In genomic region chr10:94420516-94420915, GRCh38 we compare ENCODE assay signal across 22 cellular contexts. TPM values are rescaled to one million over a fixed set of nuclear protein-coding genes. Genes with fewer than 3 reads are reported as not detected.
DNase-seq lines count a peak whose midpoint lies in the region; ATAC-seq, FAIRE-seq and TF ChIP-seq lines count a peak whose summit lies in the region.
"Had no signal": no experiment of that assay in that cellular context is flagged by ENCODE, and none has a peak within 500 bp of the region (broad histone marks: within the 10 kb centered on the region; RNA-seq: fewer than 3 reads in every experiment).

No MANE protein-coding gene starts in this region.

- H3K27ac ChIP-seq in SK-N-SH (ENCODE audit: low read depth in 2 of 2, low read length in 1 of 2) (no peak overlapping the region), IMR-90 (ENCODE audit: insufficient read depth, low read length) (no peak overlapping the region), H1 (ENCODE audit: low read depth, low read length) (no peak overlapping the region)
- H3K27ac ChIP-seq: 22Rv1; BLaER1 treated with 17β-estradiol and CSF1 and Interleukin-3, amounts not matched to agents 10 nM and 100 nM had no signal

- TF ChIP-seq RAD21 in SK-N-SH (IDR thresholded peaks at IDR 0.05; ENCODE audit: low read length) (no peak), IMR-90 (IDR thresholded peaks at IDR 0.05; ENCODE audit: low read length) (no peak), H1 (IDR thresholded peaks at IDR 0.05 in 1 of 2, conservative IDR thresholded peaks at IDR 0.05 in 1 of 2; ENCODE audit: low read depth in 2 of 2, low read length in 2 of 2) (no peak)

- H2AK9ac ChIP-seq in IMR-90 (replicated peaks; ENCODE audit: low read depth, low read length, poor library complexity) = no peak overlapping the region

- POLR2A ChIA-PET in SK-N-SH (lab: Yijun Ruan, JAX) (no interaction called here), IMR-90 (lab: Charles Lee; ENCODE audit: unreplicated experiment) (no interaction called here), H1 (lab: Charles Lee; ENCODE audit: partially characterized antibody) (no interaction called here)

- no peak overlapping the region for H3K56ac ChIP-seq in IMR-90 (ENCODE audit: extremely low read depth, insufficient read depth, low read length)
- no peak overlapping the region for H3K56ac ChIP-seq in H1 (replicated peaks; ENCODE audit: insufficient read length, low read depth, low read length)

- H3K79me1 ChIP-seq in IMR-90 (ENCODE audit: low read depth in 1 of 2, low read length in 2 of 2) (peaks cover 13 to 32% of the 10 kb centered on the region in 2 experiments), H1 (ENCODE audit: low read depth, low read length) (no peaks in the 10 kb centered on the region)

- no peak for TF ChIP-seq EP300 in SK-N-SH (IDR thresholded peaks at IDR 0.05; ENCODE audit: borderline replicate concordance in 1 of 2, low read depth in 1 of 2, low read length in 1 of 2)
- TF ChIP-seq EP300 in H1 (IDR thresholded peaks at IDR 0.05; ENCODE audit: borderline replicate concordance in 1 of 2, low read depth in 2 of 2, low read length in 2 of 2) = no peak

- H2BK120ac ChIP-seq in IMR-90 (ENCODE audit: low read depth, low read length) (no peak overlapping the region), H1 (replicated peaks; ENCODE audit: low read depth, low read length) (no peak overlapping the region)

- TF ChIP-seq CTCF in SK-N-SH (IDR thresholded peaks at IDR 0.05) (no peak), IMR-90 (conservative IDR thresholded peaks at IDR 0.05; ENCODE audit: low read depth, low read length) (no peak), H1 (IDR thresholded peaks at IDR 0.05; ENCODE audit: control extremely low read depth in 1 of 3, insufficient read depth in 1 of 3, low read depth in 1 of 3, low read length in 3 of 3) (no peak)

- H2BK12ac ChIP-seq in H1 (ENCODE audit: low read depth, low read length) = no peak overlapping the region

- 91% methylated on average over 5 of the region's 5 CpGs for WGBS in SK-N-SH (ENCODE audit: low lambda C conversion rate)
- no CpG with 5 or more reads among the region's 5 CpGs for WGBS in IMR-90 (ENCODE audit: extremely low coverage in 2 of 2, insufficient read length in 1 of 2), 2 experiments
- WGBS in H1 (ENCODE audit: extremely low coverage in 1 of 2, insufficient coverage in 1 of 2, insufficient read length in 1 of 2, insufficient replicate concordance in 2 of 2, low coverage in 1 of 2, low lambda C conversion rate in 2 of 2, missing lambda C conversion rate in 1 of 2), 2 experiments = 90% methylated on average over 5 of the region's 5 CpGs; no CpG with 5 or more reads in 1 of the 2 experiments

- BruUV-seq in IMR-90 (replicated peaks; lab: Mats Ljungman, UMichigan) = no TSS peak

- no peaks in the 10 kb centered on the region for H3K23me2 ChIP-seq in H1 (ENCODE audit: low read depth, low read length)

- H2AFZ ChIP-seq in SK-N-SH (ENCODE audit: low read depth) = no peak overlapping the region
- H2AFZ ChIP-seq in IMR-90 (replicated peaks; ENCODE audit: low read length, poor library complexity) = no peak overlapping the region
- H2AFZ ChIP-seq in H1 (ENCODE audit: low read length) = no peak overlapping the region

- H3K9me1 ChIP-seq in IMR-90 (ENCODE audit: insufficient read depth, low read length) = no peaks in the 10 kb centered on the region

- intact Hi-C loops in IMR-90 (cut with micrococcal nuclease) = no loop called here

- no peaks in the 10 kb centered on the region for H3K9me2 ChIP-seq in SK-N-SH

- H3K4me3 ChIP-seq in SK-N-SH (ENCODE audit: low read depth in 2 of 2, low read length in 1 of 2) = no peak overlapping the region
- H3K4me3 ChIP-seq in IMR-90 (ENCODE audit: insufficient read depth, low read depth, low read length) = no peak overlapping the region
- H3K4me3 ChIP-seq in H1 (ENCODE audit: extremely low read depth in 1 of 4, insufficient read depth in 2 of 4, low read depth in 3 of 4, low read length in 4 of 4) = no peak overlapping the region
- H3K4me3 ChIP-seq: BLaER1 treated with 17β-estradiol and CSF1 and Interleukin-3, amounts not matched to agents 10 nM and 100 nM; GM12878 had no signal

- no peaks in the 10 kb centered on the region for H3K9me3 ChIP-seq in SK-N-SH
- H3K9me3 ChIP-seq in IMR-90 (ENCODE audit: control insufficient read depth, insufficient read depth, low read length) = no peaks in the 10 kb centered on the region
- H3K9me3 ChIP-seq in H1 (ENCODE audit: insufficient read depth in 2 of 2, low read depth in 1 of 2, low read length in 1 of 2) = 0 out of 4 replicates have a peak, but pooled peaks cover 3 to 7% of the 10 kb centered on the region in 2 experiments
- H3K9me3 ChIP-seq: BE2C had no signal

- H3K27me3 ChIP-seq in SK-N-SH (ENCODE audit: insufficient read depth) = no peaks in the 10 kb centered on the region
- H3K27me3 ChIP-seq in IMR-90 (ENCODE audit: control insufficient read depth, insufficient read depth, low read length) = no peaks in the 10 kb centered on the region
- no peaks in the 10 kb centered on the region for H3K27me3 ChIP-seq in H1 (replicated peaks in 1 of 4; ENCODE audit: control insufficient read depth in 3 of 4, extremely low read depth in 1 of 4, insufficient read depth in 3 of 4, low read length in 3 of 4)
- H3K27me3 ChIP-seq: BE2C; BLaER1 treated with 17β-estradiol and CSF1 and Interleukin-3, amounts not matched to agents 10 nM and 100 nM had no signal

- no peak overlapping the region for H4K91ac ChIP-seq in IMR-90 (ENCODE audit: insufficient read depth, low read depth, low read length)
- no peak overlapping the region for H4K91ac ChIP-seq in H1 (replicated peaks; ENCODE audit: insufficient read length, low read length)

- H2BK5ac ChIP-seq in IMR-90 (ENCODE audit: low read depth, low read length, poor library complexity, severe bottlenecking) = no peak overlapping the region
- no peak overlapping the region for H2BK5ac ChIP-seq in H1 (ENCODE audit: low read depth, low read length)

- no peak overlapping the region for H3K9ac ChIP-seq in SK-N-SH
- H3K9ac ChIP-seq in IMR-90 (ENCODE audit: low read depth, low read length) = no peak overlapping the region
- H3K9ac ChIP-seq in H1 (replicated peaks in 1 of 4; ENCODE audit: extremely low read depth in 1 of 4, low read depth in 3 of 4, low read length in 3 of 4) = no peak overlapping the region
- H3K9ac ChIP-seq: BLaER1 treated with 17β-estradiol and CSF1 and Interleukin-3, amounts not matched to agents 10 nM and 100 nM had no signal

- H3F3A ChIP-seq in SK-N-SH (replicated peaks; ENCODE audit: insufficient read depth) = peaks cover 2% of the 10 kb centered on the region

- dilution Hi-C loops in IMR-90 (cut with HindIII; ENCODE audit: low sequenced_read_pairs, unreplicated experiment) = no loop called here

- no peak overlapping the region for H4K5ac ChIP-seq in IMR-90 (ENCODE audit: low read depth, low read length)
- no peak overlapping the region for H4K5ac ChIP-seq in H1 (ENCODE audit: insufficient read length, low read depth, low read length)

- no peak for FAIRE-seq in H1 (lab: Jason Lieb, UNC)
- FAIRE-seq: A204.1, GM12878 had no signal

- H2BK15ac ChIP-seq in IMR-90 (ENCODE audit: low read depth, low read length) (no peak overlapping the region), H1 (ENCODE audit: low read length) (no peak overlapping the region)

- no peak overlapping the region for H2AK5ac ChIP-seq in IMR-90 (ENCODE audit: low read depth, low read length)
- H2AK5ac ChIP-seq in H1 (ENCODE audit: low read depth, low read length) = no peak overlapping the region

- H3K4me1 ChIP-seq in SK-N-SH (ENCODE audit: control insufficient read depth in 1 of 2, insufficient read depth in 2 of 2, low read depth in 1 of 2, low read length in 1 of 2) (no peaks in the 10 kb centered on the region; a peak in 1 of 4 replicates), IMR-90 (ENCODE audit: control insufficient read depth, insufficient read depth, low read length) (peaks cover 4% of the 10 kb centered on the region), H1 (replicated peaks in 1 of 4; ENCODE audit: control insufficient read depth in 3 of 4, insufficient read depth in 4 of 4, low read length in 3 of 4) (no peaks in the 10 kb centered on the region)
- H3K4me1 ChIP-seq: BE2C had no signal

- no peak overlapping the region for H3K4ac ChIP-seq in IMR-90 (ENCODE audit: low read depth, low read length)
- no peak overlapping the region for H3K4ac ChIP-seq in H1 (replicated peaks; ENCODE audit: insufficient read length, low read depth, low read length)

- H4K8ac ChIP-seq in IMR-90 (ENCODE audit: low read depth in 2 of 2, low read length in 2 of 2) (no peak overlapping the region), H1 (ENCODE audit: extremely low read depth, insufficient read depth, low read length) (no peak overlapping the region)

- H3K79me2 ChIP-seq in SK-N-SH (ENCODE audit: insufficient read depth) = peaks cover 78% of the 10 kb centered on the region
- H3K79me2 ChIP-seq in H1 (ENCODE audit: control insufficient read depth in 1 of 2, insufficient read depth in 2 of 2, low read length in 2 of 2) = no peaks in the 10 kb centered on the region

- H2BK20ac ChIP-seq in IMR-90 (ENCODE audit: low read depth, low read length) (no peak overlapping the region), H1 (ENCODE audit: low read length) (no peak overlapping the region)

- TF ChIP-seq POLR2A in IMR-90 (IDR thresholded peaks at IDR 0.05; ENCODE audit: low read depth, low read length) = no peak
- no peak for TF ChIP-seq POLR2A in H1 (IDR thresholded peaks at IDR 0.05; ENCODE audit: control extremely low read depth in 1 of 2, low read depth in 2 of 2, low read length in 2 of 2)

- DNase-seq in SK-N-SH (no peak), IMR-90 (no peak), H1 (ENCODE audit: low read depth in 1 of 2, low spot score in 2 of 2) (no peak), NCI-H2081 (lab: John Stamatoyannopoulos, UW) (no peak)
- DNase-seq: ACHN; AML-193; BE2C; CD4-positive, alpha-beta T cell; CD8-positive, alpha-beta memory T cell; DMS 273 treated with DMSO at 0.1 percent for 48 hours; DMS79; EL; GDM1; GOT3; H7; HCEC 1CT had no signal

- H4K20me1 ChIP-seq in SK-N-SH (ENCODE audit: insufficient read depth) (no peaks in the 10 kb centered on the region), IMR-90 (ENCODE audit: insufficient read depth, low read length) (peaks cover 4% of the 10 kb centered on the region; the same call in 1 of the 2 replicates), H1 (replicated peaks in 1 of 2; ENCODE audit: control insufficient read depth in 1 of 2, insufficient read depth in 2 of 2, low read length in 2 of 2) (no peaks in the 10 kb centered on the region)

- CTCF ChIA-PET in SK-N-SH (lab: Yijun Ruan, JAX) = interaction anchor here (1.1 to 1.8 kb wide), 2 partner anchors 21 to 24 kb away, joined by 3 to 8 read pairs; no protein-coding TSS in a partner anchor
- CTCF ChIA-PET in IMR-90 (lab: Yijun Ruan, JAX) = no interaction called here
- CTCF ChIA-PET in H1 (lab: Charles Lee; ENCODE audit: partially characterized antibody) = no interaction called here

- no peak for ATAC-seq in SK-N-SH treated with all-trans-retinoic acid at 6 μM for 48 hours
- no peak for ATAC-seq in IMR-90 (ENCODE audit: low read depth)
- ATAC-seq in GM19035 (IDR thresholded peaks at IDR 0.05; ENCODE audit: unreplicated experiment) = no peak

- H3K4me2 ChIP-seq in SK-N-SH = no peak overlapping the region
- no peak overlapping the region for H3K4me2 ChIP-seq in IMR-90 (ENCODE audit: low read depth, low read length)
- H3K4me2 ChIP-seq in H1 (ENCODE audit: insufficient read depth in 1 of 2, low read depth in 2 of 2, low read length in 2 of 2) = no peak overlapping the region
- H3K4me2 ChIP-seq: BLaER1 treated with 17β-estradiol and CSF1 and Interleukin-3, amounts not matched to agents 10 nM and 100 nM had no signal

- H3K14ac ChIP-seq in IMR-90 (replicated peaks; ENCODE audit: low read depth, low read length) (no peak overlapping the region), H1 (ENCODE audit: insufficient read length) (no peak overlapping the region)

- no peak overlapping the region for H3K18ac ChIP-seq in IMR-90 (ENCODE audit: low read depth, low read length)
- H3K18ac ChIP-seq in H1 (ENCODE audit: extremely low read depth, low read length) = no peak overlapping the region

- no peaks in the 10 kb centered on the region for H3K36me3 ChIP-seq in SK-N-SH (replicated peaks in 1 of 2; ENCODE audit: control insufficient read depth in 1 of 2, insufficient read depth in 2 of 2, low read length in 1 of 2)
- no peaks in the 10 kb centered on the region for H3K36me3 ChIP-seq in IMR-90 (ENCODE audit: control insufficient read depth, insufficient read depth, low read length)
- no peaks in the 10 kb centered on the region for H3K36me3 ChIP-seq in H1 (ENCODE audit: control insufficient read depth in 2 of 4, insufficient read depth in 4 of 4, low read length in 3 of 4)
- H3K36me3 ChIP-seq: BE2C; BLaER1 treated with 17β-estradiol and CSF1 and Interleukin-3, amounts not matched to agents 10 nM and 100 nM had no signal

- in situ Hi-C loops in IMR-90 (cut with MboI; ENCODE audit: low sequenced_read_pairs) = no loop called here

- no peak overlapping the region for H3K23ac ChIP-seq in IMR-90 (ENCODE audit: low read depth, low read length)
- H3K23ac ChIP-seq in H1 (ENCODE audit: insufficient read length) = no peak overlapping the region

RNA-seq across cellular contexts. Expression of gene TBC1D12, which starts 18.2 kb away (rescaled TPM):
- polyA plus RNA-seq in SK-N-SH (2012; rRNA removed) (1.8 and 2.5 TPM in 2 replicates), IMR-90 (2012; rRNA removed) (1.8 and 1.9 TPM in 2 replicates), H1 (2011; rRNA removed) (1.0 and 1.1 TPM in 2 replicates)
- polyA plus RNA-seq in SK-N-SH (2012; cell fraction: cytosol; rRNA removed) = 3.0 and 3.8 TPM in 2 replicates
- 2.4 and 5.0 TPM in 2 replicates for polyA plus RNA-seq in SK-N-SH (2012; cell fraction: nucleus; rRNA removed)
- 5.4 and 8.1 TPM in 2 replicates for total RNA-seq in IMR-90 (2012; rRNA removed)
- polyA plus RNA-seq in IMR-90 (2012; cell fraction: cytosol; rRNA removed) = 0.61 and 0.84 TPM in 2 replicates
- polyA plus RNA-seq in IMR-90 (2012; cell fraction: nucleus; rRNA removed; ENCODE audit: low replicate concordance) = 1.3 and 4.2 TPM in 2 replicates
- total RNA-seq in H1 (2021; fragmentation: NEBNext Ultra II Directional; extraction: Animal tissue kit (Norgen Biotek cat#: 25700)) = 3.2 and 3.6 TPM in 2 replicates
- polyA plus RNA-seq in H1 (2011; cell fraction: cytosol; rRNA removed) = 1.1 TPM
- 0.86 TPM for polyA plus RNA-seq in H1 (2011; cell fraction: nucleus; rRNA removed)
- 0.85 to 1.4 TPM (median 0.87 TPM) in 4 replicates for polyA plus RNA-seq in H1 (2012, experiment 1 of 2)
- 0.13 TPM for polyA plus RNA-seq in H1 (2012, experiment 2 of 2)
- polyA plus RNA-seq in H1 (2013, experiment 1 of 2) = 1.5 TPM
- polyA plus RNA-seq in H1 (2013, experiment 2 of 2) = 1.2 TPM
- 1.6 and 1.9 TPM in 2 replicates for polyA minus RNA-seq in H1 (2011; rRNA and poly(A)+ RNA removed)
- 1.4 TPM for polyA minus RNA-seq in H1 (2011; cell fraction: cytosol; rRNA and poly(A)+ RNA removed)
- 3.3 TPM for polyA minus RNA-seq in H1 (2011; cell fraction: nucleus; rRNA and poly(A)+ RNA removed)
- polyA plus RNA-seq: CD8-positive, alpha-beta memory T cell had no signal

RNA-seq across cellular contexts. Expression of gene NOC3L, which starts 57.8 kb away (rescaled TPM):
- 9.0 and 15.4 TPM in 2 replicates for polyA plus RNA-seq in SK-N-SH (2012; rRNA removed)
- 12.4 and 13.4 TPM in 2 replicates for polyA plus RNA-seq in SK-N-SH (2012; cell fraction: cytosol; rRNA removed)
- polyA plus RNA-seq in SK-N-SH (2012; cell fraction: nucleus; rRNA removed) = 13.5 and 36.9 TPM in 2 replicates
- 26.5 and 40.5 TPM in 2 replicates for total RNA-seq in IMR-90 (2012; rRNA removed)
- 8.6 and 11.9 TPM in 2 replicates for polyA plus RNA-seq in IMR-90 (2012; rRNA removed)
- 1.5 and 2.5 TPM in 2 replicates for polyA plus RNA-seq in IMR-90 (2012; cell fraction: cytosol; rRNA removed)
- polyA plus RNA-seq in IMR-90 (2012; cell fraction: nucleus; rRNA removed; ENCODE audit: low replicate concordance) = 2.5 and 18.8 TPM in 2 replicates
- total RNA-seq in H1 (2021; fragmentation: NEBNext Ultra II Directional; extraction: Animal tissue kit (Norgen Biotek cat#: 25700)) = 34.3 and 39.1 TPM in 2 replicates
- 4.1 and 7.1 TPM in 2 replicates for polyA plus RNA-seq in H1 (2011; rRNA removed)
- polyA plus RNA-seq in H1 (2011; cell fraction: cytosol; rRNA removed) = 9.1 TPM
- polyA plus RNA-seq in H1 (2011; cell fraction: nucleus; rRNA removed) = 9.6 TPM
- 10.0 to 25.8 TPM (median 12.1 TPM) in 4 replicates for polyA plus RNA-seq in H1 (2012, experiment 1 of 2)
- 1.6 TPM for polyA plus RNA-seq in H1 (2012, experiment 2 of 2)
- polyA plus RNA-seq in H1 (2013, experiment 1 of 2) = 26.6 TPM
- polyA plus RNA-seq in H1 (2013, experiment 2 of 2) = 24.9 TPM
- 26.0 and 30.0 TPM in 2 replicates for polyA minus RNA-seq in H1 (2011; rRNA and poly(A)+ RNA removed)
- 10.9 TPM for polyA minus RNA-seq in H1 (2011; cell fraction: cytosol; rRNA and poly(A)+ RNA removed)
- 47.2 TPM for polyA minus RNA-seq in H1 (2011; cell fraction: nucleus; rRNA and poly(A)+ RNA removed)
